Comparison of ENCODE assay signal across 8 cellular contexts in genomic region chr11:65588199-65589054, GRCh38. TPM values are rescaled to one million over a fixed set of nuclear protein-coding genes. Genes with fewer than 3 reads are reported as not detected.
DNase-seq lines count a peak whose midpoint lies in the region; ATAC-seq, FAIRE-seq and TF ChIP-seq lines count a peak whose summit lies in the region.

No MANE protein-coding gene starts in this region.

- peak; percentile 36 to 69 for TF ChIP-seq RAD21 in K562 (CRISPR knock-in tag; conservative IDR thresholded peaks at IDR 0.05 in 1 of 2, IDR thresholded peaks at IDR 0.05 in 1 of 2)

- H3K27ac ChIP-seq in HL-60 (replicated peaks) (peak overlapping the region; percentile 46), K562 (ENCODE audit: extremely low read depth, low read depth, low read length) (peak overlapping the region; percentile 31; the same call in 1 of the 3 replicates)

- 0 out of 2 replicates have a peak, but pooled peaks cover 4% of the 10 kb centered on the region for H4K20me1 ChIP-seq in K562 (replicated peaks; ENCODE audit: control insufficient read depth, insufficient read depth, low read length)

- H3K79me2 ChIP-seq in K562 (ENCODE audit: control insufficient read depth, insufficient read depth, low read length), result peaks cover 3% of the 10 kb centered on the region; the same call in 1 of the 3 replicates

- no peaks in the 10 kb centered on the region for H3K27me3 ChIP-seq in HL-60 (ENCODE audit: insufficient read depth, poor library complexity, severe bottlenecking)
- no peaks in the 10 kb centered on the region for H3K27me3 ChIP-seq in K562 (ENCODE audit: control insufficient read depth in 2 of 2, insufficient read depth in 2 of 2, low read length in 2 of 2)

- 0 out of 2 replicates have a peak, but pooled peaks have one; percentile 12 for TF ChIP-seq EP300 in K562 (IDR thresholded peaks at IDR 0.05; ENCODE audit: low read length)

- DNase-seq in G401 (ENCODE audit: low spot score) (peak; percentile 51), HL-60 (ENCODE audit: low read depth in 1 of 2, low spot score in 1 of 2) (peak in 1 of 2 experiments; percentile 84), T1000 (lab: John Stamatoyannopoulos, UW) (peak; percentile 33), K562 (ENCODE audit: extremely low read depth in 1 of 4, low spot score in 3 of 4) (peak; percentile 66 to 84 (median 77)), left lobe of liver (ENCODE audit: low spot score) (peak; percentile 52), foreskin melanocyte (no peak)
- DNase-seq in stimulated activated CD8-positive, alpha-beta memory T cell treated with anti-CD3 and anti-CD28 coated beads, Interleukin-12 subunit alpha, Interleukin-12 subunit beta, amount 100 ng/mL, for 24 hours (ENCODE audit: extremely low read depth), result peak; percentile 50

- TF ChIP-seq POLR2A in K562 (conservative IDR thresholded peaks at IDR 0.05), result no peak

- peak; percentile 84 for FAIRE-seq in K562 (lab: Jason Lieb, UNC)

- no peak overlapping the region for H3K4me3 ChIP-seq in HL-60 (replicated peaks; ENCODE audit: insufficient read depth, low read length)
- no peak overlapping the region for H3K4me3 ChIP-seq in K562

- peaks cover 16 to 70% of the 10 kb centered on the region in 2 experiments for H3K4me1 ChIP-seq in K562 (replicated peaks in 1 of 2; ENCODE audit: control insufficient read depth in 2 of 2, insufficient read depth in 2 of 2, low read length in 2 of 2)

- intact Hi-C loops in K562 (cut with micrococcal nuclease), result loop anchor here (1.0 to 5.0 kb wide), 2 partner anchors 14 to 46 kb away; no protein-coding TSS in a partner anchor

- ATAC-seq in GM21381 (IDR thresholded peaks at IDR 0.05; ENCODE audit: unreplicated experiment) (peak; percentile 77), K562 (peak; percentile 97), left lobe of liver (peak; percentile 57)

- POLR2A ChIA-PET in K562 (lab: Yijun Ruan, JAX), result interaction anchor here (0.8 to 2.4 kb wide), 8 partner anchors 9 to 89 kb away, joined by 3 to 8 read pairs (median 4); partner anchors contain the start of genes MALAT1 and ZNRD2

- no peak overlapping the region for H3K4me2 ChIP-seq in K562 (ENCODE audit: insufficient read depth, low read length)

- in situ Hi-C loops in G401 (cut with HindIII; ENCODE audit: low sequenced_read_pairs) (no loop called here), K562 (cut with MboI) (no loop called here)

- TF ChIP-seq CTCF in HL-60 (IDR thresholded peaks at IDR 0.05; ENCODE audit: insufficient read depth, low read length) (peak; percentile 70), K562 (IDR thresholded peaks at IDR 0.05 in 2 of 3, conservative IDR thresholded peaks at IDR 0.05 in 1 of 3; ENCODE audit: insufficient read depth in 2 of 3, low read depth in 1 of 3, low read length in 3 of 3) (peak; percentile 83 to 90 (median 84))

- peaks cover 63% of the 10 kb centered on the region; the same call in 2 of the 3 replicates for H3K36me3 ChIP-seq in K562 (ENCODE audit: control insufficient read depth, insufficient read depth, low read length)

- CTCF ChIA-PET in K562 (lab: Yijun Ruan, JAX; ENCODE audit: low intra/inter-chr PET ratio), result interaction anchor here (0.6 to 1.0 kb wide), 3 partner anchors 48 to 479 kb away, joined by 3 to 4 read pairs (median 3); no protein-coding TSS in a partner anchor

- H3K9me1 ChIP-seq in K562 (ENCODE audit: control insufficient read depth, insufficient read depth, low read length), result peaks cover 4% of the 10 kb centered on the region

- 40% methylated on average over 12 of the region's 13 CpGs for WGBS in K562 (ENCODE audit: insufficient coverage, low coverage, missing lambda C conversion rate)

- H2AFZ ChIP-seq in K562 (ENCODE audit: low read depth, low read length), result 0 out of 2 replicates have a peak overlapping the region, but pooled peaks have one; percentile 40

- no TSS peak for BruUV-seq in K562 (replicated peaks; lab: Mats Ljungman, UMichigan)

- H3K9me3 ChIP-seq in K562 (replicated peaks; ENCODE audit: control insufficient read depth, insufficient read depth, low read depth, low read length), result no peaks in the 10 kb centered on the region

- peak overlapping the region; percentile 24 to 81; a peak in 3 of 4 replicates for H3K9ac ChIP-seq in K562 (ENCODE audit: insufficient read depth in 1 of 2, low read depth in 2 of 2, low read length in 2 of 2)

RNA-seq across cellular contexts. Expression of gene KCNK7, which starts 7.2 kb away (rescaled TPM):
- 0.12 TPM in 1 of 2 replicates, not detected in the other for total RNA-seq in G401 (2014; rRNA removed; shearing (Covaris generic))
- total RNA-seq in K562 (2011; cell fraction: chromatin; rRNA removed; ENCODE audit: low replicate concordance), result 0.33 and 1.00 TPM in 2 replicates
- total RNA-seq in K562 (2011; cell fraction: nucleolus; rRNA removed), result 0.26 TPM in 1 of 2 replicates, not detected in the other
- 0.29 TPM in 1 of 2 replicates, not detected in the other for total RNA-seq in K562 (2011; cell fraction: nucleoplasm; rRNA removed)
- total RNA-seq in K562 (2014; rRNA removed) (not detected in 2 replicates), K562 (2014; rRNA removed; fragmentation: Illumina TruSeq; extraction: Trizol) (not detected in 2 replicates), K562 (2015; rRNA removed; fragmentation: Illumina TruSeq; extraction: Trizol) (not detected in 2 replicates), K562 (2021) (0.40 TPM in 1 of 2 replicates, not detected in the other), left lobe of liver (not detected)
- polyA plus RNA-seq in K562 (2011; rRNA removed) (not detected in 2 replicates), K562 (2014; fragmentation: Illumina TruSeq; extraction: Trizol) (not detected in 2 replicates), K562 (2014; fragmentation: Nextera tagmentation; extraction: Ambion mirVana) (not detected), K562 (2014; rRNA removed) (0.07 TPM in 1 of 2 replicates, not detected in the other)
- 0.28 TPM in 1 of 2 replicates, not detected in the other for polyA plus RNA-seq in K562 (2011; cell fraction: cytosol; rRNA removed)
- not detected in 2 replicates for polyA plus RNA-seq in K562 (2011; cell fraction: nucleus; rRNA removed)
- polyA plus RNA-seq in K562 (2012), result 0.39 and 0.58 TPM in 2 replicates
- not detected in 2 replicates for polyA minus RNA-seq in K562 (2011; rRNA and poly(A)+ RNA removed)
- polyA minus RNA-seq in K562 (2011; cell fraction: cytosol; rRNA and poly(A)+ RNA removed), result not detected in 2 replicates
- 0.27 TPM in 1 of 2 replicates, not detected in the other for polyA minus RNA-seq in K562 (2011; cell fraction: nucleus; rRNA and poly(A)+ RNA removed)

RNA-seq across cellular contexts. Expression of gene EHBP1L1, which starts 12.6 kb away (rescaled TPM):
- total RNA-seq in G401 (2014; rRNA removed; shearing (Covaris generic)), result 8.7 and 16.5 TPM in 2 replicates
- total RNA-seq in K562 (2011; cell fraction: chromatin; rRNA removed; ENCODE audit: low replicate concordance), result 131 and 234 TPM in 2 replicates
- total RNA-seq in K562 (2011; cell fraction: nucleolus; rRNA removed), result 106 and 109 TPM in 2 replicates
- 106 and 124 TPM in 2 replicates for total RNA-seq in K562 (2011; cell fraction: nucleoplasm; rRNA removed)
- total RNA-seq in K562 (2014; rRNA removed) (80.6 and 98.7 TPM in 2 replicates), K562 (2014; rRNA removed; fragmentation: Illumina TruSeq; extraction: Trizol) (24.2 and 28.8 TPM in 2 replicates), K562 (2015; rRNA removed; fragmentation: Illumina TruSeq; extraction: Trizol) (26.3 and 29.2 TPM in 2 replicates), K562 (2021) (60.9 and 87.1 TPM in 2 replicates), left lobe of liver (13.5 TPM)
- polyA plus RNA-seq in K562 (2011; rRNA removed) (19.2 and 29.8 TPM in 2 replicates), K562 (2014; fragmentation: Illumina TruSeq; extraction: Trizol) (36.9 and 50.9 TPM in 2 replicates), K562 (2014; fragmentation: Nextera tagmentation; extraction: Ambion mirVana) (under 1 TPM; 0.03 to 0.38 TPM), K562 (2014; rRNA removed) (56.4 and 61.3 TPM in 2 replicates)
- 22.0 and 75.3 TPM in 2 replicates for polyA plus RNA-seq in K562 (2011; cell fraction: cytosol; rRNA removed)
- 63.0 and 156 TPM in 2 replicates for polyA plus RNA-seq in K562 (2011; cell fraction: nucleus; rRNA removed)
- polyA plus RNA-seq in K562 (2012), result 47.0 and 62.8 TPM in 2 replicates
- 15.6 and 21.1 TPM in 2 replicates for polyA minus RNA-seq in K562 (2011; rRNA and poly(A)+ RNA removed)
- 50.6 and 59.1 TPM in 2 replicates for polyA minus RNA-seq in K562 (2011; cell fraction: cytosol; rRNA and poly(A)+ RNA removed)
- polyA minus RNA-seq in K562 (2011; cell fraction: nucleus; rRNA and poly(A)+ RNA removed), result 17.2 and 21.5 TPM in 2 replicates

RNA-seq across cellular contexts. Expression of gene FAM89B, which starts 16.1 kb away (rescaled TPM):
- total RNA-seq in G401 (2014; rRNA removed; shearing (Covaris generic)), result 28.1 and 58.6 TPM in 2 replicates
- total RNA-seq in K562 (2011; cell fraction: chromatin; rRNA removed; ENCODE audit: low replicate concordance), result 6.1 and 32.6 TPM in 2 replicates
- 30.5 and 31.9 TPM in 2 replicates for total RNA-seq in K562 (2011; cell fraction: nucleolus; rRNA removed)
- total RNA-seq in K562 (2011; cell fraction: nucleoplasm; rRNA removed), result 14.4 and 16.7 TPM in 2 replicates
- total RNA-seq in K562 (2014; rRNA removed), result 26.1 and 36.0 TPM in 2 replicates
- 3.2 and 4.2 TPM in 2 replicates for total RNA-seq in K562 (2014; rRNA removed; fragmentation: Illumina TruSeq; extraction: Trizol)
- total RNA-seq in K562 (2015; rRNA removed; fragmentation: Illumina TruSeq; extraction: Trizol), result 12.3 and 12.6 TPM in 2 replicates
- total RNA-seq in K562 (2021), result 24.2 and 26.9 TPM in 2 replicates
- polyA plus RNA-seq in K562 (2011; rRNA removed), result 9.7 and 12.3 TPM in 2 replicates
- 21.6 and 65.1 TPM in 2 replicates for polyA plus RNA-seq in K562 (2011; cell fraction: cytosol; rRNA removed)
- polyA plus RNA-seq in K562 (2011; cell fraction: nucleus; rRNA removed), result 29.6 and 55.3 TPM in 2 replicates
- polyA plus RNA-seq in K562 (2012), result 17.8 and 26.2 TPM in 2 replicates
- polyA plus RNA-seq in K562 (2014; fragmentation: Illumina TruSeq; extraction: Trizol), result 11.9 and 21.9 TPM in 2 replicates
- under 1 TPM; 0.32 to 0.83 TPM for polyA plus RNA-seq in K562 (2014; fragmentation: Nextera tagmentation; extraction: Ambion mirVana)
- 27.6 and 33.4 TPM in 2 replicates for polyA plus RNA-seq in K562 (2014; rRNA removed)
- 2.2 and 3.2 TPM in 2 replicates for polyA minus RNA-seq in K562 (2011; rRNA and poly(A)+ RNA removed)
- polyA minus RNA-seq in K562 (2011; cell fraction: cytosol; rRNA and poly(A)+ RNA removed), result 7.2 and 7.9 TPM in 2 replicates
- polyA minus RNA-seq in K562 (2011; cell fraction: nucleus; rRNA and poly(A)+ RNA removed), result 22.2 and 25.9 TPM in 2 replicates
- total RNA-seq in left lobe of liver, result 19.0 TPM

RNA-seq across cellular contexts. Expression of gene ZNRD2, which starts 18.1 kb away (rescaled TPM):
- 72.3 and 72.7 TPM in 2 replicates for total RNA-seq in G401 (2014; rRNA removed; shearing (Covaris generic))
- 16.9 and 90.0 TPM in 2 replicates for total RNA-seq in K562 (2011; cell fraction: chromatin; rRNA removed; ENCODE audit: low replicate concordance)
- total RNA-seq in K562 (2011; cell fraction: nucleolus; rRNA removed), result 98.3 and 115 TPM in 2 replicates
- total RNA-seq in K562 (2011; cell fraction: nucleoplasm; rRNA removed), result 36.5 and 47.7 TPM in 2 replicates
- total RNA-seq in K562 (2014; rRNA removed) (129 and 153 TPM in 2 replicates), K562 (2014; rRNA removed; fragmentation: Illumina TruSeq; extraction: Trizol) (8.5 and 13.4 TPM in 2 replicates), K562 (2015; rRNA removed; fragmentation: Illumina TruSeq; extraction: Trizol) (60.4 and 61.8 TPM in 2 replicates), K562 (2021) (106 and 114 TPM in 2 replicates), left lobe of liver (17.0 TPM)
- polyA plus RNA-seq in K562 (2011; rRNA removed) (40.4 and 51.9 TPM in 2 replicates), K562 (2014; fragmentation: Illumina TruSeq; extraction: Trizol) (16.6 and 77.3 TPM in 2 replicates), K562 (2014; fragmentation: Nextera tagmentation; extraction: Ambion mirVana) (10 to 100 TPM; 35.6 to 66.3 TPM), K562 (2014; rRNA removed) (123 and 130 TPM in 2 replicates)
- polyA plus RNA-seq in K562 (2011; cell fraction: cytosol; rRNA removed), result 70.6 and 201 TPM in 2 replicates
- 69.6 and 90.0 TPM in 2 replicates for polyA plus RNA-seq in K562 (2011; cell fraction: nucleus; rRNA removed)
- 75.0 and 123 TPM in 2 replicates for polyA plus RNA-seq in K562 (2012)
- 7.4 TPM in 2 replicates for polyA minus RNA-seq in K562 (2011; rRNA and poly(A)+ RNA removed)
- 22.4 and 23.0 TPM in 2 replicates for polyA minus RNA-seq in K562 (2011; cell fraction: cytosol; rRNA and poly(A)+ RNA removed)
- 61.0 and 62.0 TPM in 2 replicates for polyA minus RNA-seq in K562 (2011; cell fraction: nucleus; rRNA and poly(A)+ RNA removed)

RNA-seq across cellular contexts. Expression of gene MAP3K11, which starts 25.6 kb away (rescaled TPM):
- 32.6 and 34.3 TPM in 2 replicates for total RNA-seq in G401 (2014; rRNA removed; shearing (Covaris generic))
- 60.6 and 168 TPM in 2 replicates for total RNA-seq in K562 (2011; cell fraction: chromatin; rRNA removed; ENCODE audit: low replicate concordance)
- total RNA-seq in K562 (2011; cell fraction: nucleolus; rRNA removed), result 72.6 and 83.4 TPM in 2 replicates
- total RNA-seq in K562 (2011; cell fraction: nucleoplasm; rRNA removed), result 51.5 and 63.5 TPM in 2 replicates
- total RNA-seq in K562 (2014; rRNA removed) (28.7 and 39.9 TPM in 2 replicates), K562 (2014; rRNA removed; fragmentation: Illumina TruSeq; extraction: Trizol) (5.4 and 9.0 TPM in 2 replicates), K562 (2015; rRNA removed; fragmentation: Illumina TruSeq; extraction: Trizol) (18.2 and 20.5 TPM in 2 replicates), K562 (2021) (42.7 and 47.7 TPM in 2 replicates), left lobe of liver (85.4 TPM)
- polyA plus RNA-seq in K562 (2011; rRNA removed) (13.1 and 18.0 TPM in 2 replicates), K562 (2014; fragmentation: Illumina TruSeq; extraction: Trizol) (12.2 and 23.0 TPM in 2 replicates), K562 (2014; fragmentation: Nextera tagmentation; extraction: Ambion mirVana) (1 to 10 TPM in 1 of 2 experiments, under 1 TPM in 1; 0.77 to 1.6 TPM), K562 (2014; rRNA removed) (25.0 and 31.6 TPM in 2 replicates)
- 19.3 and 52.1 TPM in 2 replicates for polyA plus RNA-seq in K562 (2011; cell fraction: cytosol; rRNA removed)
- polyA plus RNA-seq in K562 (2011; cell fraction: nucleus; rRNA removed), result 31.1 and 52.1 TPM in 2 replicates
- 35.9 and 37.4 TPM in 2 replicates for polyA plus RNA-seq in K562 (2012)
- 14.7 TPM in 2 replicates for polyA minus RNA-seq in K562 (2011; rRNA and poly(A)+ RNA removed)
- polyA minus RNA-seq in K562 (2011; cell fraction: cytosol; rRNA and poly(A)+ RNA removed), result 23.4 and 26.2 TPM in 2 replicates
- polyA minus RNA-seq in K562 (2011; cell fraction: nucleus; rRNA and poly(A)+ RNA removed), result 24.2 and 31.1 TPM in 2 replicates
